In the genomic region with DNA sequence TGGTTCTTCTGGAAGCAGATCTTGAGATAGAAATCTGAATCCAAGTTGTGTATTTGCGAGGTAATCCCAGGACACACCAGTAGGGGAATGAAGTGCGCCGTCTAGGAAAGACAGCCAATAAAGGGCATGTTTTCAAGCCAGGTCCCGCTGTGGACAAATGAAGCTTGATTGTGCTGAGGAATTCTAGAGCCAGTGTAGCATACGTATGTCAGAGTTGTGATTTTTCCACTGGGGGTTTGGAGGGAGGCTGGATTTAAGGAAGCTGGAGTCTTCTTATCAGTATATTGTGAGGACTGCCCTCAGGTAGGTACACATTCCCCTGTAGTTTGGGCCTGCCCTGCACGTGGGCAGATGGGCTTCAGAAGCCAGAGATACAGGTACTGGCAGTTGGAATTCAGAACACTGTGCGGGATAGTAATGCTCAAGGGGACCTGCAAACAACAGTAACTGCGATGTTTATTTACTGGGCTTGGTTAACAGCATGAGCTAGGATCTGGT, we compare ENCODE assay signal across 9 cellular contexts. TPM values are rescaled to one million over a fixed set of nuclear protein-coding genes. Genes with fewer than 3 reads are reported as not detected.
DNase-seq lines count a peak whose midpoint lies in the region; ATAC-seq and TF ChIP-seq lines count a peak whose summit lies in the region.
"Had no signal": no experiment of that assay in that cellular context is flagged by ENCODE, and none has a peak within 500 bp of the region (broad histone marks: within the 10 kb centered on the region; RNA-seq: fewer than 3 reads in every experiment).

No MANE protein-coding gene starts in this region.

- H3F3A ChIP-seq in MM.1S (ENCODE audit: insufficient read depth, low read length) (no peaks in the 10 kb centered on the region), neural progenitor cell (ENCODE audit: low read depth) (peaks cover 31% of the 10 kb centered on the region)

- peaks cover 2% of the 10 kb centered on the region for H3K27me3 Mint-ChIP-seq in neural progenitor cell (ENCODE audit: insufficient read depth, low read depth)

- H3K27me3 ChIP-seq in MM.1S (replicated peaks; ENCODE audit: insufficient read depth, low read length) (no peaks in the 10 kb centered on the region), neural progenitor cell (no peaks in the 10 kb centered on the region)

- H3K79me2 ChIP-seq in MM.1S (ENCODE audit: low read length): no peaks in the 10 kb centered on the region
- peaks cover 45% of the 10 kb centered on the region for H3K79me2 ChIP-seq in neural progenitor cell (ENCODE audit: low read depth)

- H3K9me3 ChIP-seq in MM.1S (replicated peaks; ENCODE audit: insufficient read depth, low read length): no peaks in the 10 kb centered on the region
- H3K9me3 ChIP-seq in neural progenitor cell (ENCODE audit: low read depth): no peaks in the 10 kb centered on the region

- H2AFZ ChIP-seq in MM.1S (ENCODE audit: low read length) (no peak overlapping the region), neural progenitor cell (replicated peaks) (no peak overlapping the region)

- H3K27ac ChIP-seq in MM.1S (ENCODE audit: low read length) (no peak overlapping the region), neural progenitor cell (no peak overlapping the region)

- ATAC-seq in GM18511 (IDR thresholded peaks at IDR 0.05; ENCODE audit: unreplicated experiment) (no peak), HG02884 (IDR thresholded peaks at IDR 0.05; ENCODE audit: unreplicated experiment) (no peak), GM21367 (IDR thresholded peaks at IDR 0.05; ENCODE audit: unreplicated experiment) (no peak)

- peaks cover 16% of the 10 kb centered on the region for H3K4me1 Mint-ChIP-seq in neural progenitor cell

- no peak overlapping the region for H3K4me3 ChIP-seq in MM.1S (ENCODE audit: low read length)
- H3K4me3 ChIP-seq in neural progenitor cell: no peak overlapping the region

- H3K36me3 Mint-ChIP-seq in neural progenitor cell: no peaks in the 10 kb centered on the region

- peak; percentile 38 for TF ChIP-seq CTCF in MM.1S (IDR thresholded peaks at IDR 0.05; ENCODE audit: low read length)
- peak; percentile 69 for TF ChIP-seq CTCF in neural progenitor cell (IDR thresholded peaks at IDR 0.05)

- no peak overlapping the region for H3K4me3 Mint-ChIP-seq in neural progenitor cell
- H3K4me3 Mint-ChIP-seq: T-helper 1 cell treated with Interleukin-12 subunit alpha and Interleukin-12 subunit beta and Interleukin-4 antibody, amounts not matched to agents 30 μg/mL and 1 μg/mL, for 36 hours had no signal

- no peaks in the 10 kb centered on the region for H3K9me2 ChIP-seq in MM.1S (replicated peaks; ENCODE audit: insufficient read depth, low read length)

- no peak overlapping the region for H3K27ac Mint-ChIP-seq in neural progenitor cell
- H3K27ac Mint-ChIP-seq: T-helper 1 cell treated with Interleukin-12 subunit alpha and Interleukin-12 subunit beta and Interleukin-4 antibody, amounts not matched to agents 30 μg/mL and 1 μg/mL, for 36 hours had no signal

- H3K36me3 ChIP-seq in MM.1S (replicated peaks; ENCODE audit: insufficient read depth, low read length): no peaks in the 10 kb centered on the region
- H3K36me3 ChIP-seq in neural progenitor cell: no peaks in the 10 kb centered on the region

- H3K4me2 ChIP-seq in MM.1S (ENCODE audit: low read depth, low read length): no peak overlapping the region
- no peak overlapping the region for H3K4me2 ChIP-seq in neural progenitor cell

- DNase-seq in DMS53 (lab: John Stamatoyannopoulos, UW) (peak; percentile 53), DMS53 treated with DMSO at 0.1 percent for 48 hours (lab: John Stamatoyannopoulos, UW; ENCODE audit: unreplicated experiment) (no peak), MM.1S (no peak), ecto neural progenitor cell (ENCODE audit: low spot score) (peak; percentile 54), neural progenitor cell (ENCODE audit: low spot score) (peak; percentile 67)

- H4K20me1 ChIP-seq in MM.1S (ENCODE audit: insufficient read depth, low read length): no peaks in the 10 kb centered on the region
- H4K20me1 ChIP-seq in neural progenitor cell (ENCODE audit: low read depth): no peaks in the 10 kb centered on the region

- H3K9ac ChIP-seq in MM.1S (ENCODE audit: low read length): no peak overlapping the region
- no peak overlapping the region for H3K9ac ChIP-seq in neural progenitor cell

- peaks cover 19% of the 10 kb centered on the region for H3K4me1 ChIP-seq in MM.1S (ENCODE audit: low read length)
- peaks cover 54% of the 10 kb centered on the region for H3K4me1 ChIP-seq in neural progenitor cell

- no peaks in the 10 kb centered on the region for H3K9me3 Mint-ChIP-seq in neural progenitor cell
- H3K9me3 Mint-ChIP-seq: T-helper 1 cell treated with Interleukin-12 subunit alpha and Interleukin-12 subunit beta and Interleukin-4 antibody, amounts not matched to agents 30 μg/mL and 1 μg/mL, for 36 hours had no signal

RNA-seq across cellular contexts. Expression of a gene that starts 50.9 kb away (rescaled TPM):
- total RNA-seq in neural progenitor cell (ENCODE audit: low replicate concordance): 60.4 and 65.5 TPM in 2 replicates

Comparison
In these comparisons a context has a peak if more than half of its experiments do, and no peak if none do; other contexts are left out.
1. DNase-seq: peak in DMS53 (single experiment), ecto neural progenitor cell (single experiment) and neural progenitor cell (single experiment); none in DMS53 treated with DMSO at 0.1 percent for 48 hours (single experiment) and MM.1S (single experiment).